1 cellular context compared by ENCODE assay signal in the genomic region with DNA sequence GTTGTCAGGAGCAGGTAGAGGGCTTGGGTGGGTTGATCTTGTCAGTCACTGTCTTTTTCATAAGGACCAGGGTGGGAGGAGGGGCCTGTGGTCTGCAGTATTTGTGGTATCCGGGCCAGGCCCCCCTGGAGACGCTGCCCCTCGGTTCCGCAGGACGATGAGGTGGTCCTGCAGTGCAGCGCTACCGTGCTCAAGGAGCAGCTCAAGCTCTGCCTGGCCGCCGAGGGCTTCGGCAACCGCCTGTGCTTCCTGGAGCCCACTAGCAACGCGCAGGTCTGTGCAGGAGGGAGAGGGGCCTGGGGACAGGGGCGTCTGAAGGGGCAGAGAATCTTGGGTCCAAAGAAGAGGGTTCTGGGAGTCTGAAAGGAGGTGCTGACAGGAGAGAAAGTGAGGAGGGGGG.
TF ChIP-seq lines count a peak whose summit lies in the region.

No MANE protein-coding gene starts in this region.

TF ChIP-seq in GM23338, 12 proteins besides CTCF, POLR2A, EP300 and RAD21 (continued from another document):
- TF ChIP-seq, protein P1, sequence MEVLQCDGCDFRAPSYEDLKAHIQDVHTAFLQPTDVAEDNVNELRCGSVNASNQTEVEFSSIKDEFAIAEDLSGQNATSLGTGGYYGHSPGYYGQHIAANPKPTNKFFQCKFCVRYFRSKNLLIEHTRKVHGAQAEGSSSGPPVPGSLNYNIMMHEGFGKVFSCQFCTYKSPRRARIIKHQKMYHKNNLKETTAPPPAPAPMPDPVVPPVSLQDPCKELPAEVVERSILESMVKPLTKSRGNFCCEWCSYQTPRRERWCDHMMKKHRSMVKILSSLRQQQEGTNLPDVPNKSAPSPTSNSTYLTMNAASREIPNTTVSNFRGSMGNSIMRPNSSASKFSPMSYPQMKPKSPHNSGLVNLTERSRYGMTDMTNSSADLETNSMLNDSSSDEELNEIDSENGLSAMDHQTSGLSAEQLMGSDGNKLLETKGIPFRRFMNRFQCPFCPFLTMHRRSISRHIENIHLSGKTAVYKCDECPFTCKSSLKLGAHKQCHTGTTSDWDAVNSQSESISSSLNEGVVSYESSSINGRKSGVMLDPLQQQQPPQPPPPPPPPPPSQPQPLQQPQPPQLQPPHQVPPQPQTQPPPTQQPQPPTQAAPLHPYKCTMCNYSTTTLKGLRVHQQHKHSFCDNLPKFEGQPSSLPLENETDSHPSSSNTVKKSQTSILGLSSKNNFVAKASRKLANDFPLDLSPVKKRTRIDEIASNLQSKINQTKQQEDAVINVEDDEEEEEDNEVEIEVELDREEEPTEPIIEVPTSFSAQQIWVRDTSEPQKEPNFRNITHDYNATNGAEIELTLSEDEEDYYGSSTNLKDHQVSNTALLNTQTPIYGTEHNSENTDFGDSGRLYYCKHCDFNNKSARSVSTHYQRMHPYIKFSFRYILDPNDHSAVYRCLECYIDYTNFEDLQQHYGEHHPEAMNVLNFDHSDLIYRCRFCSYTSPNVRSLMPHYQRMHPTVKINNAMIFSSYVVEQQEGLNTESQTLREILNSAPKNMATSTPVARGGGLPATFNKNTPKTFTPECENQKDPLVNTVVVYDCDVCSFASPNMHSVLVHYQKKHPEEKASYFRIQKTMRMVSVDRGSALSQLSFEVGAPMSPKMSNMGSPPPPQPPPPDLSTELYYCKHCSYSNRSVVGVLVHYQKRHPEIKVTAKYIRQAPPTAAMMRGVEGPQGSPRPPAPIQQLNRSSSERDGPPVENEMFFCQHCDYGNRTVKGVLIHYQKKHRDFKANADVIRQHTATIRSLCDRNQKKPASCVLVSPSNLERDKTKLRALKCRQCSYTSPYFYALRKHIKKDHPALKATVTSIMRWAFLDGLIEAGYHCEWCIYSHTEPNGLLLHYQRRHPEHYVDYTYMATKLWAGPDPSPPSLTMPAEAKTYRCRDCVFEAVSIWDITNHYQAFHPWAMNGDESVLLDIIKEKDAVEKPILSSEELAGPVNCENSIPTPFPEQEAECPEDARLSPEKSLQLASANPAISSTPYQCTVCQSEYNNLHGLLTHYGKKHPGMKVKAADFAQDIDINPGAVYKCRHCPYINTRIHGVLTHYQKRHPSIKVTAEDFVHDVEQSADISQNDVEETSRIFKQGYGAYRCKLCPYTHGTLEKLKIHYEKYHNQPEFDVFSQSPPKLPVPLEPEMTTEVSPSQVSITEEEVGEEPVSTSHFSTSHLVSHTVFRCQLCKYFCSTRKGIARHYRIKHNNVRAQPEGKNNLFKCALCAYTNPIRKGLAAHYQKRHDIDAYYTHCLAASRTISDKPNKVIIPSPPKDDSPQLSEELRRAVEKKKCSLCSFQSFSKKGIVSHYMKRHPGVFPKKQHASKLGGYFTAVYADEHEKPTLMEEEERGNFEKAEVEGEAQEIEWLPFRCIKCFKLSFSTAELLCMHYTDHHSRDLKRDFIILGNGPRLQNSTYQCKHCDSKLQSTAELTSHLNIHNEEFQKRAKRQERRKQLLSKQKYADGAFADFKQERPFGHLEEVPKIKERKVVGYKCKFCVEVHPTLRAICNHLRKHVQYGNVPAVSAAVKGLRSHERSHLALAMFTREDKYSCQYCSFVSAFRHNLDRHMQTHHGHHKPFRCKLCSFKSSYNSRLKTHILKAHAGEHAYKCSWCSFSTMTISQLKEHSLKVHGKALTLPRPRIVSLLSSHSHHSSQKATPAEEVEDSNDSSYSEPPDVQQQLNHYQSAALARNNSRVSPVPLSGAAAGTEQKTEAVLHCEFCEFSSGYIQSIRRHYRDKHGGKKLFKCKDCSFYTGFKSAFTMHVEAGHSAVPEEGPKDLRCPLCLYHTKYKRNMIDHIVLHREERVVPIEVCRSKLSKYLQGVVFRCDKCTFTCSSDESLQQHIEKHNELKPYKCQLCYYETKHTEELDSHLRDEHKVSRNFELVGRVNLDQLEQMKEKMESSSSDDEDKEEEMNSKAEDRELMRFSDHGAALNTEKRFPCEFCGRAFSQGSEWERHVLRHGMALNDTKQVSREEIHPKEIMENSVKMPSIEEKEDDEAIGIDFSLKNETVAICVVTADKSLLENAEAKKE (CRISPR knock-in tag; IDR thresholded peaks at IDR 0.05) = no peak
- TF ChIP-seq EZH2phosphoT487 (IDR thresholded peaks at IDR 0.05; ENCODE audit: unreplicated experiment) (no peak), POLR2AphosphoS5 (IDR thresholded peaks at IDR 0.05; ENCODE audit: low read depth) (no peak), NANOG (IDR thresholded peaks at IDR 0.05; ENCODE audit: borderline replicate concordance) (no peak), CREB1 (CRISPR knock-in tag; IDR thresholded peaks at IDR 0.05; ENCODE audit: low read depth) (no peak), EZH2 (IDR thresholded peaks at IDR 0.05; ENCODE audit: low read depth, unreplicated experiment) (no peak)
